In genomic region chr6:33430991-33431879, GRCh38 we compare ENCODE assay signal across 9 cellular contexts. TPM values are rescaled to one million over a fixed set of nuclear protein-coding genes. Genes with fewer than 3 reads are reported as not detected.
DNase-seq lines count a peak whose midpoint lies in the region; ATAC-seq and TF ChIP-seq lines count a peak whose summit lies in the region.
"Had no signal": no experiment of that assay in that cellular context is flagged by ENCODE, and none has a peak within 500 bp of the region (broad histone marks: within the 10 kb centered on the region; RNA-seq: fewer than 3 reads in every experiment).

No MANE protein-coding gene starts in this region.

- H3K9ac ChIP-seq in duodenal mucosa (ENCODE audit: low read depth in 1 of 2, low read length in 2 of 2), result no peak overlapping the region

- H3K4me3 ChIP-seq in right atrium auricular region (no peak overlapping the region), duodenal mucosa (ENCODE audit: low read depth in 1 of 2, low read length in 2 of 2) (peak overlapping the region; percentile 14)
- H3K4me3 ChIP-seq: skin epidermis had no signal

- no peaks in the 10 kb centered on the region for H3K27me3 ChIP-seq in right atrium auricular region
- no peaks in the 10 kb centered on the region for H3K27me3 ChIP-seq in duodenal mucosa (ENCODE audit: control insufficient read depth in 1 of 2, insufficient read depth in 2 of 2, low read length in 2 of 2)

- peaks cover 58% of the 10 kb centered on the region for H3K4me1 Mint-ChIP-seq in activated CD4-positive, alpha-beta T cell treated with anti-CD3 and anti-CD28 coated beads, Interleukin-2, amount 10 ng/mL, durations not matched to agents 24 days and 14 days
- peaks cover 74% of the 10 kb centered on the region for H3K4me1 Mint-ChIP-seq in stimulated activated effector memory CD8-positive, alpha-beta T cell treated with anti-CD3 and anti-CD28 coated beads, Interleukin-12 subunit alpha, Interleukin-12 subunit beta, amount 100 ng/mL, for 72 hours

- H3K27ac ChIP-seq in right atrium auricular region (no peak overlapping the region), duodenal mucosa (ENCODE audit: low read depth, low read length) (no peak overlapping the region)

- intact Hi-C loops in Right ventricle myocardium inferior (cut with DNase I), result no loop called here
- intact Hi-C loops in activated CD4-positive, alpha-beta T cell treated with anti-CD3 and anti-CD28 coated beads, Interleukin-2, amount 10 ng/mL, durations not matched to agents 24 days and 14 days (cut with micrococcal nuclease), result loop anchor here (1.0 kb wide), 1 partner anchor 23 kb away; the partner anchor contains the start of gene ZBTB9

- H3K36me3 Mint-ChIP-seq in activated CD4-positive, alpha-beta T cell treated with anti-CD3 and anti-CD28 coated beads, Interleukin-2, amount 10 ng/mL, durations not matched to agents 24 days and 14 days (ENCODE audit: low read depth), result peaks cover 28% of the 10 kb centered on the region
- peaks cover 60% of the 10 kb centered on the region for H3K36me3 Mint-ChIP-seq in stimulated activated effector memory CD8-positive, alpha-beta T cell treated with anti-CD3 and anti-CD28 coated beads, Interleukin-12 subunit alpha, Interleukin-12 subunit beta, amount 100 ng/mL, for 72 hours

- H3K36me3 ChIP-seq in right atrium auricular region (peaks cover 13% of the 10 kb centered on the region), duodenal mucosa (ENCODE audit: control insufficient read depth in 1 of 2, insufficient read depth in 2 of 2, low read length in 2 of 2) (peaks cover 0 to 7% of the 10 kb centered on the region in 2 donors)

- H3K9me3 Mint-ChIP-seq in activated CD4-positive, alpha-beta T cell treated with anti-CD3 and anti-CD28 coated beads, Interleukin-2, amount 10 ng/mL, durations not matched to agents 24 days and 14 days, result no peaks in the 10 kb centered on the region
- no peaks in the 10 kb centered on the region for H3K9me3 Mint-ChIP-seq in stimulated activated effector memory CD8-positive, alpha-beta T cell treated with anti-CD3 and anti-CD28 coated beads, Interleukin-12 subunit alpha, Interleukin-12 subunit beta, amount 100 ng/mL, for 72 hours

- peak; percentile 72 for DNase-seq in Right ventricle myocardium inferior (ENCODE audit: missing footprints)
- no peak for DNase-seq in right atrium auricular region (ENCODE audit: low spot score)
- DNase-seq in NCI-H2171 treated with DMSO at 0.1 percent for 48 hours (lab: John Stamatoyannopoulos, UW), result peak; percentile 70
- DNase-seq in activated CD4-positive, alpha-beta T cell treated with anti-CD3 and anti-CD28 coated beads, Interleukin-2, amount 10 ng/mL, durations not matched to agents 24 days and 14 days, result peak; percentile 95
- peak; percentile 65 for DNase-seq in middle frontal gyrus (ENCODE audit: extremely low spot score, low spot score)
- DNase-seq in stimulated activated effector memory CD8-positive, alpha-beta T cell treated with anti-CD3 and anti-CD28 coated beads, Interleukin-12 subunit alpha, Interleukin-12 subunit beta, amount 100 ng/mL, for 72 hours (ENCODE audit: low spot score in 2 of 2), result peak in 1 of 2 donors; percentile 85
- DNase-seq in DMS79 (lab: John Stamatoyannopoulos, UW), result no peak

- H3K4me1 ChIP-seq in right atrium auricular region (peaks cover 0 to 67% of the 10 kb centered on the region in 2 donors), duodenal mucosa (ENCODE audit: control insufficient read depth in 1 of 2, insufficient read depth in 2 of 2, low read length in 2 of 2) (peaks cover 33 to 47% of the 10 kb centered on the region in 2 donors)

- H3K4me3 Mint-ChIP-seq in activated CD4-positive, alpha-beta T cell treated with anti-CD3 and anti-CD28 coated beads, Interleukin-2, amount 10 ng/mL, durations not matched to agents 24 days and 14 days, result peak overlapping the region; percentile 90
- H3K4me3 Mint-ChIP-seq in stimulated activated effector memory CD8-positive, alpha-beta T cell treated with anti-CD3 and anti-CD28 coated beads, Interleukin-12 subunit alpha, Interleukin-12 subunit beta, amount 100 ng/mL, for 72 hours, result peak overlapping the region; percentile 88

- H3K9me3 ChIP-seq in right atrium auricular region (no peaks in the 10 kb centered on the region), duodenal mucosa (ENCODE audit: control insufficient read depth in 1 of 2, low read length in 2 of 2) (no peaks in the 10 kb centered on the region)

- ATAC-seq in Right ventricle myocardium inferior, result no peak
- peak; percentile 67 for ATAC-seq in stimulated activated effector memory CD8-positive, alpha-beta T cell treated with anti-CD3 and anti-CD28 coated beads, Interleukin-12 subunit alpha, Interleukin-12 subunit beta, amount 100 ng/mL, for 72 hours

- no peak for TF ChIP-seq CTCF in right atrium auricular region (IDR thresholded peaks at IDR 0.05)

- H3K27me3 Mint-ChIP-seq in activated CD4-positive, alpha-beta T cell treated with anti-CD3 and anti-CD28 coated beads, Interleukin-2, amount 10 ng/mL, durations not matched to agents 24 days and 14 days, result no peaks in the 10 kb centered on the region

- H3K27ac Mint-ChIP-seq in activated CD4-positive, alpha-beta T cell treated with anti-CD3 and anti-CD28 coated beads, Interleukin-2, amount 10 ng/mL, durations not matched to agents 24 days and 14 days, result peak overlapping the region; percentile 74
- peak overlapping the region; percentile 69 for H3K27ac Mint-ChIP-seq in stimulated activated effector memory CD8-positive, alpha-beta T cell treated with anti-CD3 and anti-CD28 coated beads, Interleukin-12 subunit alpha, Interleukin-12 subunit beta, amount 100 ng/mL, for 72 hours

RNA-seq across cellular contexts. Expression of gene SYNGAP1, which starts 11.4 kb away (rescaled TPM):
- 5.2 TPM for total RNA-seq in Right ventricle myocardium inferior
- total RNA-seq in right atrium auricular region, result 10 to 100 TPM in 1 of 2 donors, 1 to 10 TPM in 1; 3.6 to 10.1 TPM
- total RNA-seq in activated CD4-positive, alpha-beta T cell treated with anti-CD3 and anti-CD28 coated beads, Interleukin-2, amount 10 ng/mL, durations not matched to agents 24 days and 14 days, result 41.5 and 44.6 TPM in 2 replicates

RNA-seq across cellular contexts. Expression of gene CUTA, which starts 13.3 kb away (rescaled TPM):
- total RNA-seq in Right ventricle myocardium inferior (107 TPM), right atrium auricular region (100 to 1,000 TPM; 118 to 119 TPM)
- 120 and 124 TPM in 2 replicates for total RNA-seq in activated CD4-positive, alpha-beta T cell treated with anti-CD3 and anti-CD28 coated beads, Interleukin-2, amount 10 ng/mL, durations not matched to agents 24 days and 14 days

RNA-seq across cellular contexts. Expression of gene PHF1, which starts 20.4 kb away (rescaled TPM):
- total RNA-seq in Right ventricle myocardium inferior (43.5 TPM), right atrium auricular region (10 to 100 TPM; 51.8 to 69.8 TPM)
- 29.5 and 33.6 TPM in 2 replicates for total RNA-seq in activated CD4-positive, alpha-beta T cell treated with anti-CD3 and anti-CD28 coated beads, Interleukin-2, amount 10 ng/mL, durations not matched to agents 24 days and 14 days

RNA-seq across cellular contexts. Expression of gene ZBTB9, which starts 23.1 kb away (rescaled TPM):
- 4.1 TPM for total RNA-seq in Right ventricle myocardium inferior
- total RNA-seq in right atrium auricular region, result 1 to 10 TPM; 1.3 to 4.1 TPM
- 14.2 and 14.5 TPM in 2 replicates for total RNA-seq in activated CD4-positive, alpha-beta T cell treated with anti-CD3 and anti-CD28 coated beads, Interleukin-2, amount 10 ng/mL, durations not matched to agents 24 days and 14 days

RNA-seq across cellular contexts. Expression of gene KIFC1, which starts 39.6 kb away (rescaled TPM):
- total RNA-seq in Right ventricle myocardium inferior, result 1.3 TPM
- 1 to 10 TPM in 1 of 2 donors, under 1 TPM in 1; 0.59 to 1.6 TPM for total RNA-seq in right atrium auricular region
- 64.9 and 66.5 TPM in 2 replicates for total RNA-seq in activated CD4-positive, alpha-beta T cell treated with anti-CD3 and anti-CD28 coated beads, Interleukin-2, amount 10 ng/mL, durations not matched to agents 24 days and 14 days

Comparison
In these comparisons a context has a peak if more than half of its experiments do, and no peak if none do; other contexts are left out.
1. DNase-seq: peak in Right ventricle myocardium inferior (single experiment), NCI-H2171 treated with DMSO at 0.1 percent for 48 hours (single experiment), activated CD4-positive, alpha-beta T cell treated with anti-CD3 and anti-CD28 coated beads, Interleukin-2, amount 10 ng/mL, durations not matched to agents 24 days and 14 days (single experiment) and middle frontal gyrus (single experiment); none in right atrium auricular region (single experiment) and DMS79 (single experiment).
2. H3K4me3 ChIP-seq: peak in duodenal mucosa (2 of 2); none in right atrium auricular region (0 of 2).